ENCODE assay signal across 20 cellular contexts in genomic region chr7:5370454-5371353, GRCh38.
"Had no signal": no experiment of that assay in that cellular context is flagged by ENCODE, and none has a peak within 500 bp of the region (broad histone marks: within the 10 kb centered on the region; RNA-seq: fewer than 3 reads in every experiment).

No MANE protein-coding gene starts in this region.

- H3K4me3 ChIP-seq: heart left ventricle, left ventricle myocardium inferior, mucosa of descending colon, neural progenitor cell, ovary, right lobe of liver, smooth muscle cell, stomach had no signal

- H3K36me3 ChIP-seq: neural progenitor cell, ovary had no signal

- H3K9me3 ChIP-seq: heart left ventricle, left ventricle myocardium inferior, mucosa of descending colon, ovary, right lobe of liver, stomach had no signal

- ATAC-seq: activated CD8-positive, alpha-beta memory T cell treated with anti-CD3 and anti-CD28 coated beads, Interleukin-2, amount 10 ng/mL, durations not matched to agents 7 days and 5 days; mucosa of descending colon; stimulated activated effector memory CD8-positive, alpha-beta T cell treated with anti-CD3 and anti-CD28 coated beads, Interleukin-12 subunit alpha, Interleukin-12 subunit beta, amount 100 ng/mL, for 72 hours had no signal

- H3K4me1 ChIP-seq: neural progenitor cell, right lobe of liver had no signal

- H3K4me3 Mint-ChIP-seq: activated B cell treated with CpG ODN at 0.5 μM for 24 hours; activated CD4-positive, alpha-beta memory T cell treated with anti-CD3 and anti-CD28 coated beads, Interleukin-2, amount 10 ng/mL, durations not matched to agents 7 days and 5 days; activated CD8-positive, alpha-beta memory T cell treated with anti-CD3 and anti-CD28 coated beads, Interleukin-2, amount 10 ng/mL, durations not matched to agents 7 days and 5 days; activated naive CD8-positive, alpha-beta T cell; naive B cell; neural progenitor cell; stimulated activated effector memory CD8-positive, alpha-beta T cell treated with anti-CD3 and anti-CD28 coated beads, Interleukin-12 subunit alpha, Interleukin-12 subunit beta, amount 100 ng/mL, for 72 hours had no signal

- H3K27me3 ChIP-seq: heart left ventricle, neural progenitor cell, ovary, right lobe of liver, stomach had no signal

- H3K27ac Mint-ChIP-seq: activated B cell treated with CpG ODN at 0.5 μM for 24 hours; activated CD4-positive, alpha-beta memory T cell treated with anti-CD3 and anti-CD28 coated beads, Interleukin-2, amount 10 ng/mL, durations not matched to agents 7 days and 5 days; activated CD8-positive, alpha-beta memory T cell treated with anti-CD3 and anti-CD28 coated beads, Interleukin-2, amount 10 ng/mL, durations not matched to agents 7 days and 5 days; activated naive CD8-positive, alpha-beta T cell; naive B cell; neural progenitor cell had no signal

- H3K4me2 ChIP-seq: neural progenitor cell, smooth muscle cell had no signal

- H2AFZ ChIP-seq: neural progenitor cell had no signal

- H3K27ac ChIP-seq: epithelial cell of prostate, left ventricle myocardium inferior, neural progenitor cell, ovary, right lobe of liver, stomach had no signal

- H3K9ac ChIP-seq: neural progenitor cell had no signal

- DNase-seq: activated B cell treated with CpG ODN at 0.5 μM for 24 hours; activated CD4-positive, alpha-beta memory T cell treated with anti-CD3 and anti-CD28 coated beads, Interleukin-2, amount 10 ng/mL, durations not matched to agents 7 days and 5 days; activated CD4-positive, alpha-beta T cell treated with anti-CD3 and anti-CD28 coated beads for 4 hours; activated CD8-positive, alpha-beta memory T cell treated with anti-CD3 and anti-CD28 coated beads, Interleukin-2, amount 10 ng/mL, durations not matched to agents 7 days and 5 days; foreskin melanocyte; heart left ventricle; left ventricle myocardium inferior; mesenchymal stem cell; mucosa of descending colon; naive B cell; ovary; right lobe of liver; stimulated activated CD4-positive, alpha-beta T cell treated with anti-CD3 and anti-CD28 coated beads, Interleukin-4, amount 100 ng/mL, for 1 hour; stomach; trophoblast cell had no signal

- H3K27me3 Mint-ChIP-seq: activated B cell treated with CpG ODN at 0.5 μM for 24 hours; activated CD4-positive, alpha-beta memory T cell treated with anti-CD3 and anti-CD28 coated beads, Interleukin-2, amount 10 ng/mL, durations not matched to agents 7 days and 5 days; activated CD8-positive, alpha-beta memory T cell treated with anti-CD3 and anti-CD28 coated beads, Interleukin-2, amount 10 ng/mL, durations not matched to agents 7 days and 5 days; activated naive CD8-positive, alpha-beta T cell; naive B cell had no signal

- H3K9me3 Mint-ChIP-seq: activated B cell treated with CpG ODN at 0.5 μM for 24 hours; activated CD4-positive, alpha-beta memory T cell treated with anti-CD3 and anti-CD28 coated beads, Interleukin-2, amount 10 ng/mL, durations not matched to agents 7 days and 5 days; naive B cell; neural progenitor cell; stimulated activated effector memory CD8-positive, alpha-beta T cell treated with anti-CD3 and anti-CD28 coated beads, Interleukin-12 subunit alpha, Interleukin-12 subunit beta, amount 100 ng/mL, for 72 hours had no signal
